Comparison of ENCODE assay signal across 1 cellular context in the genomic region with DNA sequence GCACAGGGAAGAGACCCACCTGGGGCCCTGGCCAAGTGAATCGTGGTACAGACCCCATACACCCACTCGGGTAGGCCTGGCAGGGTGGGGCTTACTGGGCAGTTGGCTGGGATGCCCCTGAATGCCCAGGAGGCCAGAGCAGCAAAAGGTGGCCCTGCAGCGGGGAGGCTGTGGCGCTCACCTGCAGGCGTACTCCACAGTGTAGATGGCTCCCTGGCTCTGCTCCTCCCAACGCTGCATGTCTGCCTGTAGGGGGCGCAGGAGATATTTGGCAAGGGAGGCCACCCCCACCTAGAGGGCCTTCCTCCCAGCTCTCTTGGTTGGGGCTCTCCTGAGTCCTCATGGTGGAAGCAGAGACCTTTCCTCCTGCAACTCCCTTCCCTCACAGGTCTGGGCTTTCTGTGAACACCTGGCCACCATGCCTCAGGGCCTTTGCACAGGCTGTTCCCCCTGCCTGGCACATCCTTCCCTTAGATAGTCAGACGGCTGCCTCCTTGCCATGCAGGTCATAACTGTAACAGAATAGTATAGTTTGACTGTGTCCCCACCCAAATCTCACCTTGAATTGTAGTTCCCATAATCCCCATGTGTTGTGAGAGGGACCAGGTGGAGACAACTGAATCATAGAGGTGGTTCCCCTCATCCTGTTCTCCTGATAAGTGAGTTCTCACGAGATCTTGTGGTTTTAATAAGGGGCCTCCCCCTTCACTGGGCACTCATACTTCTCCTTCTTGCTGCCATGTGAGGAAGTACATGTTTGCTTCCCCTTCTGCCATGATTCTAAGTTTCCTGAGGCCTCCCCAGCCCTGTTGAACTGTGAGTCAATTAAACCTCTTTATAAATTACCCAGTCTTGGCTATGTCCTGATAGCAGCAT.
TF ChIP-seq lines count a peak whose summit lies in the region.

No MANE protein-coding gene starts in this region.

TF ChIP-seq in HepG2, 621 proteins besides CTCF, POLR2A, EP300 and RAD21 (continued from another document and continues in another):
- TF ChIP-seq, protein P1, sequence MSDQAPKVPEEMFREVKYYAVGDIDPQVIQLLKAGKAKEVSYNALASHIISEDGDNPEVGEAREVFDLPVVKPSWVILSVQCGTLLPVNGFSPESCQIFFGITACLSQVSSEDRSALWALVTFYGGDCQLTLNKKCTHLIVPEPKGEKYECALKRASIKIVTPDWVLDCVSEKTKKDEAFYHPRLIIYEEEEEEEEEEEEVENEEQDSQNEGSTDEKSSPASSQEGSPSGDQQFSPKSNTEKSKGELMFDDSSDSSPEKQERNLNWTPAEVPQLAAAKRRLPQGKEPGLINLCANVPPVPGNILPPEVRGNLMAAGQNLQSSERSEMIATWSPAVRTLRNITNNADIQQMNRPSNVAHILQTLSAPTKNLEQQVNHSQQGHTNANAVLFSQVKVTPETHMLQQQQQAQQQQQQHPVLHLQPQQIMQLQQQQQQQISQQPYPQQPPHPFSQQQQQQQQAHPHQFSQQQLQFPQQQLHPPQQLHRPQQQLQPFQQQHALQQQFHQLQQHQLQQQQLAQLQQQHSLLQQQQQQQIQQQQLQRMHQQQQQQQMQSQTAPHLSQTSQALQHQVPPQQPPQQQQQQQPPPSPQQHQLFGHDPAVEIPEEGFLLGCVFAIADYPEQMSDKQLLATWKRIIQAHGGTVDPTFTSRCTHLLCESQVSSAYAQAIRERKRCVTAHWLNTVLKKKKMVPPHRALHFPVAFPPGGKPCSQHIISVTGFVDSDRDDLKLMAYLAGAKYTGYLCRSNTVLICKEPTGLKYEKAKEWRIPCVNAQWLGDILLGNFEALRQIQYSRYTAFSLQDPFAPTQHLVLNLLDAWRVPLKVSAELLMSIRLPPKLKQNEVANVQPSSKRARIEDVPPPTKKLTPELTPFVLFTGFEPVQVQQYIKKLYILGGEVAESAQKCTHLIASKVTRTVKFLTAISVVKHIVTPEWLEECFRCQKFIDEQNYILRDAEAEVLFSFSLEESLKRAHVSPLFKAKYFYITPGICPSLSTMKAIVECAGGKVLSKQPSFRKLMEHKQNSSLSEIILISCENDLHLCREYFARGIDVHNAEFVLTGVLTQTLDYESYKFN (CRISPR knock-in tag; conservative IDR thresholded peaks at IDR 0.05): no peak
- TF ChIP-seq SMC3 (IDR thresholded peaks at IDR 0.05; ENCODE audit: low read length) (peak; percentile 42), ZNF263 (CRISPR knock-in tag; IDR thresholded peaks at IDR 0.05) (peak; percentile 72), ZNF776 (CRISPR knock-in tag; IDR thresholded peaks at IDR 0.05) (no peak), RBAK (CRISPR knock-in tag; IDR thresholded peaks at IDR 0.05) (no peak), RBM22 (optimal IDR thresholded peaks at IDR 0.05; ENCODE audit: low read length) (peak; percentile 41), ZNF839 (CRISPR knock-in tag; IDR thresholded peaks at IDR 0.05; ENCODE audit: borderline replicate concordance) (no peak), ZNF367 (CRISPR knock-in tag; IDR thresholded peaks at IDR 0.05; ENCODE audit: borderline replicate concordance) (no peak), ISX (CRISPR knock-in tag; conservative IDR thresholded peaks at IDR 0.05) (no peak), ZMYM3 (CRISPR knock-in tag; IDR thresholded peaks at IDR 0.05) (peak; percentile 79), ZFP36L2 (CRISPR knock-in tag; IDR thresholded peaks at IDR 0.05) (no peak), HOXA3 (CRISPR knock-in tag; IDR thresholded peaks at IDR 0.05) (peak; percentile 45; the same call in 1 of the 2 replicates), REPIN1 (CRISPR knock-in tag; IDR thresholded peaks at IDR 0.05; ENCODE audit: borderline replicate concordance, low read depth) (0 out of 2 replicates have a peak, but pooled peaks have one; percentile 56), THAP11 (CRISPR knock-in tag; IDR thresholded peaks at IDR 0.05) (no peak), GPN1 (CRISPR knock-in tag; IDR thresholded peaks at IDR 0.05; ENCODE audit: borderline replicate concordance) (no peak), FOXM1 (CRISPR knock-in tag; IDR thresholded peaks at IDR 0.05) (no peak), ZNF547 (CRISPR knock-in tag; IDR thresholded peaks at IDR 0.05) (no peak), KAT8 (CRISPR knock-in tag; IDR thresholded peaks at IDR 0.05) (no peak; the same call in 1 of the 2 replicates), MTF2 (CRISPR knock-in tag; IDR thresholded peaks at IDR 0.05; ENCODE audit: borderline replicate concordance) (no peak), ATAD3A (CRISPR knock-in tag; IDR thresholded peaks at IDR 0.05) (no peak), RARG (CRISPR knock-in tag; IDR thresholded peaks at IDR 0.05; ENCODE audit: low read depth) (no peak), SPEN (CRISPR knock-in tag; IDR thresholded peaks at IDR 0.05; ENCODE audit: low read depth) (0 out of 2 replicates have a peak, but pooled peaks have one; percentile 23), PITX1 (CRISPR knock-in tag; IDR thresholded peaks at IDR 0.05) (no peak), KDM4B (CRISPR knock-in tag; IDR thresholded peaks at IDR 0.05) (no peak), SKI (IDR thresholded peaks at IDR 0.05; ENCODE audit: partially characterized antibody) (no peak), SUZ12 (IDR thresholded peaks at IDR 0.05; ENCODE audit: low read depth, low read length) (no peak), STAT5B (CRISPR knock-in tag; IDR thresholded peaks at IDR 0.05) (no peak), MEF2D (CRISPR knock-in tag; IDR thresholded peaks at IDR 0.05) (no peak), JUN (CRISPR knock-in tag; IDR thresholded peaks at IDR 0.05) (no peak), CBX5 (CRISPR knock-in tag; IDR thresholded peaks at IDR 0.05; ENCODE audit: borderline replicate concordance) (peak; percentile 48; the same call in 1 of the 2 replicates), GTF2F1 (IDR thresholded peaks at IDR 0.05; ENCODE audit: low read length) (no peak)
- TF ChIP-seq, protein P2, sequence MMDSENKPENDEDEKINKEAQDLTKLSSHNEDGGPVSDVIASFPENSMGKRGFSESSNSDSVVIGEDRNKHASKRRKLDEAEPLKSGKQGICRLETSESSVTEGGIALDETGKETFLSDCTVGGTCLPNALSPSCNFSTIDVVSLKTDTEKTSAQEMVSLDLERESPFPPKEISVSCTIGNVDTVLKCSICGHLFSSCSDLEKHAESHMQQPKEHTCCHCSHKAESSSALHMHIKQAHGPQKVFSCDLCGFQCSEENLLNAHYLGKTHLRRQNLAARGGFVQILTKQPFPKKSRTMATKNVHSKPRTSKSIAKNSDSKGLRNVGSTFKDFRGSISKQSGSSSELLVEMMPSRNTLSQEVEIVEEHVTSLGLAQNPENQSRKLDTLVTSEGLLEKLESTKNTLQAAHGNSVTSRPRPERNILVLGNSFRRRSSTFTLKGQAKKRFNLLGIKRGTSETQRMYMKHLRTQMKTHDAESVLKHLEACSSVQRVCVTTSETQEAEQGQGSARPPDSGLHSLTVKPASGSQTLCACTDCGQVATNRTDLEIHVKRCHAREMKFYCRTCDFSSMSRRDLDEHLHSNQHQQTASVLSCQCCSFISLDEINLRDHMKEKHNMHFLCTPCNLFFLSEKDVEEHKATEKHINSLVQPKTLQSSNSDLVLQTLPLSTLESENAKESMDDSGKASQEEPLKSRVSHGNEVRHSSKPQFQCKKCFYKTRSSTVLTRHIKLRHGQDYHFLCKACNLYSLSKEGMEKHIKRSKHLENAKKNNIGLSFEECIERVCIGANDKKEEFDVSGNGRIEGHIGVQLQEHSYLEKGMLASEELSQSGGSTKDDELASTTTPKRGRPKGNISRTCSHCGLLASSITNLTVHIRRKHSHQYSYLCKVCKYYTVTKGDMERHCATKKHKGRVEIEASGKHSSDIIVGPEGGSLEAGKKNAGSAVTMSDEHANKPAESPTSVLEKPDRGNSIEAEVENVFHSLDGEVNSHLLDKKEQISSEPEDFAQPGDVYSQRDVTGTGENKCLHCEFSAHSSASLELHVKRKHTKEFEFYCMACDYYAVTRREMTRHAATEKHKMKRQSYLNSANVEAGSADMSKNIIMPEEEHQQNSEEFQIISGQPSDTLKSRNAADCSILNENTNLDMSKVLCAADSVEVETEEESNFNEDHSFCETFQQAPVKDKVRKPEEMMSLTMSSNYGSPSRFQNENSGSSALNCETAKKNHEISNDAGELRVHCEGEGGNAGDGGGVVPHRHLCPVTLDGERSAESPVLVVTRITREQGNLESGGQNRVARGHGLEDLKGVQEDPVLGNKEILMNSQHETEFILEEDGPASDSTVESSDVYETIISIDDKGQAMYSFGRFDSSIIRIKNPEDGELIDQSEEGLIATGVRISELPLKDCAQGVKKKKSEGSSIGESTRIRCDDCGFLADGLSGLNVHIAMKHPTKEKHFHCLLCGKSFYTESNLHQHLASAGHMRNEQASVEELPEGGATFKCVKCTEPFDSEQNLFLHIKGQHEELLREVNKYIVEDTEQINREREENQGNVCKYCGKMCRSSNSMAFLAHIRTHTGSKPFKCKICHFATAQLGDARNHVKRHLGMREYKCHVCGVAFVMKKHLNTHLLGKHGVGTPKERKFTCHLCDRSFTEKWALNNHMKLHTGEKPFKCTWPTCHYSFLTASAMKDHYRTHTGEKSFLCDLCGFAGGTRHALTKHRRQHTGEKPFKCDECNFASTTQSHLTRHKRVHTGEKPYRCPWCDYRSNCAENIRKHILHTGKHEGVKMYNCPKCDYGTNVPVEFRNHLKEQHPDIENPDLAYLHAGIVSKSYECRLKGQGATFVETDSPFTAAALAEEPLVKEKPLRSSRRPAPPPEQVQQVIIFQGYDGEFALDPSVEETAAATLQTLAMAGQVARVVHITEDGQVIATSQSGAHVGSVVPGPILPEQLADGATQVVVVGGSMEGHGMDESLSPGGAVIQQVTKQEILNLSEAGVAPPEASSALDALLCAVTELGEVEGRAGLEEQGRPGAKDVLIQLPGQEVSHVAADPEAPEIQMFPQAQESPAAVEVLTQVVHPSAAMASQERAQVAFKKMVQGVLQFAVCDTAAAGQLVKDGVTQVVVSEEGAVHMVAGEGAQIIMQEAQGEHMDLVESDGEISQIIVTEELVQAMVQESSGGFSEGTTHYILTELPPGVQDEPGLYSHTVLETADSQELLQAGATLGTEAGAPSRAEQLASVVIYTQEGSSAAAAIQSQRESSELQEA (CRISPR knock-in tag; IDR thresholded peaks at IDR 0.05; ENCODE audit: not compliant biosample characterization): no peak
- TF ChIP-seq, protein P3, sequence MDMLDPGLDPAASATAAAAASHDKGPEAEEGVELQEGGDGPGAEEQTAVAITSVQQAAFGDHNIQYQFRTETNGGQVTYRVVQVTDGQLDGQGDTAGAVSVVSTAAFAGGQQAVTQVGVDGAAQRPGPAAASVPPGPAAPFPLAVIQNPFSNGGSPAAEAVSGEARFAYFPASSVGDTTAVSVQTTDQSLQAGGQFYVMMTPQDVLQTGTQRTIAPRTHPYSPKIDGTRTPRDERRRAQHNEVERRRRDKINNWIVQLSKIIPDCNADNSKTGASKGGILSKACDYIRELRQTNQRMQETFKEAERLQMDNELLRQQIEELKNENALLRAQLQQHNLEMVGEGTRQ (IDR thresholded peaks at IDR 0.05; ENCODE audit: low read depth, low read length): no peak
- TF ChIP-seq, protein P3 (CRISPR knock-in tag; IDR thresholded peaks at IDR 0.05; ENCODE audit: borderline replicate concordance): no peak
- TF ChIP-seq, protein P4, sequence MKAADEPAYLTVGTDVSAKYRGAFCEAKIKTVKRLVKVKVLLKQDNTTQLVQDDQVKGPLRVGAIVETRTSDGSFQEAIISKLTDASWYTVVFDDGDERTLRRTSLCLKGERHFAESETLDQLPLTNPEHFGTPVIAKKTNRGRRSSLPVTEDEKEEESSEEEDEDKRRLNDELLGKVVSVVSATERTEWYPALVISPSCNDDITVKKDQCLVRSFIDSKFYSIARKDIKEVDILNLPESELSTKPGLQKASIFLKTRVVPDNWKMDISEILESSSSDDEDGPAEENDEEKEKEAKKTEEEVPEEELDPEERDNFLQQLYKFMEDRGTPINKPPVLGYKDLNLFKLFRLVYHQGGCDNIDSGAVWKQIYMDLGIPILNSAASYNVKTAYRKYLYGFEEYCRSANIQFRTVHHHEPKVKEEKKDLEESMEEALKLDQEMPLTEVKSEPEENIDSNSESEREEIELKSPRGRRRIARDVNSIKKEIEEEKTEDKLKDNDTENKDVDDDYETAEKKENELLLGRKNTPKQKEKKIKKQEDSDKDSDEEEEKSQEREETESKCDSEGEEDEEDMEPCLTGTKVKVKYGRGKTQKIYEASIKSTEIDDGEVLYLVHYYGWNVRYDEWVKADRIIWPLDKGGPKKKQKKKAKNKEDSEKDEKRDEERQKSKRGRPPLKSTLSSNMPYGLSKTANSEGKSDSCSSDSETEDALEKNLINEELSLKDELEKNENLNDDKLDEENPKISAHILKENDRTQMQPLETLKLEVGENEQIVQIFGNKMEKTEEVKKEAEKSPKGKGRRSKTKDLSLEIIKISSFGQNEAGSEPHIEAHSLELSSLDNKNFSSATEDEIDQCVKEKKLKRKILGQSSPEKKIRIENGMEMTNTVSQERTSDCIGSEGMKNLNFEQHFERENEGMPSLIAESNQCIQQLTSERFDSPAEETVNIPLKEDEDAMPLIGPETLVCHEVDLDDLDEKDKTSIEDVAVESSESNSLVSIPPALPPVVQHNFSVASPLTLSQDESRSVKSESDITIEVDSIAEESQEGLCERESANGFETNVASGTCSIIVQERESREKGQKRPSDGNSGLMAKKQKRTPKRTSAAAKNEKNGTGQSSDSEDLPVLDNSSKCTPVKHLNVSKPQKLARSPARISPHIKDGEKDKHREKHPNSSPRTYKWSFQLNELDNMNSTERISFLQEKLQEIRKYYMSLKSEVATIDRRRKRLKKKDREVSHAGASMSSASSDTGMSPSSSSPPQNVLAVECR (CRISPR knock-in tag; IDR thresholded peaks at IDR 0.05; ENCODE audit: borderline replicate concordance): peak; percentile 45; the same call in 1 of the 2 replicates
- TF ChIP-seq, protein P5, sequence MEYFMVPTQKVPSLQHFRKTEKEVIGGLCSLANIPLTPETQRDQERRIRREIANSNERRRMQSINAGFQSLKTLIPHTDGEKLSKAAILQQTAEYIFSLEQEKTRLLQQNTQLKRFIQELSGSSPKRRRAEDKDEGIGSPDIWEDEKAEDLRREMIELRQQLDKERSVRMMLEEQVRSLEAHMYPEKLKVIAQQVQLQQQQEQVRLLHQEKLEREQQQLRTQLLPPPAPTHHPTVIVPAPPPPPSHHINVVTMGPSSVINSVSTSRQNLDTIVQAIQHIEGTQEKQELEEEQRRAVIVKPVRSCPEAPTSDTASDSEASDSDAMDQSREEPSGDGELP (IDR thresholded peaks at IDR 0.05; ENCODE audit: borderline replicate concordance, low read depth): no peak
- TF ChIP-seq, protein P6, sequence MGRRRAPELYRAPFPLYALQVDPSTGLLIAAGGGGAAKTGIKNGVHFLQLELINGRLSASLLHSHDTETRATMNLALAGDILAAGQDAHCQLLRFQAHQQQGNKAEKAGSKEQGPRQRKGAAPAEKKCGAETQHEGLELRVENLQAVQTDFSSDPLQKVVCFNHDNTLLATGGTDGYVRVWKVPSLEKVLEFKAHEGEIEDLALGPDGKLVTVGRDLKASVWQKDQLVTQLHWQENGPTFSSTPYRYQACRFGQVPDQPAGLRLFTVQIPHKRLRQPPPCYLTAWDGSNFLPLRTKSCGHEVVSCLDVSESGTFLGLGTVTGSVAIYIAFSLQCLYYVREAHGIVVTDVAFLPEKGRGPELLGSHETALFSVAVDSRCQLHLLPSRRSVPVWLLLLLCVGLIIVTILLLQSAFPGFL (CRISPR knock-in tag; IDR thresholded peaks at IDR 0.05): no peak
- TF ChIP-seq, protein P7, sequence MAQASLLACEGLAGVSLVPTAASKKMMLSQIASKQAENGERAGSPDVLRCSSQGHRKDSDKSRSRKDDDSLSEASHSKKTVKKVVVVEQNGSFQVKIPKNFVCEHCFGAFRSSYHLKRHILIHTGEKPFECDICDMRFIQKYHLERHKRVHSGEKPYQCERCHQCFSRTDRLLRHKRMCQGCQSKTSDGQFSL (CRISPR knock-in tag; IDR thresholded peaks at IDR 0.05): peak; percentile 82; the same call in 1 of the 2 replicates
